In genomic region chr9:96604005-96604320, GRCh38 we compare ENCODE assay signal across 14 cellular contexts. TPM values are rescaled to one million over a fixed set of nuclear protein-coding genes. Genes with fewer than 3 reads are reported as not detected.
DNase-seq lines count a peak whose midpoint lies in the region; ATAC-seq and TF ChIP-seq lines count a peak whose summit lies in the region.
"Had no signal": no experiment of that assay in that cellular context is flagged by ENCODE, and none has a peak within 500 bp of the region (broad histone marks: within the 10 kb centered on the region; RNA-seq: fewer than 3 reads in every experiment).

No MANE protein-coding gene starts in this region.

- WGBS in esophagus squamous epithelium, 2 donors: 22 to 25% methylated on average over 3 of the region's 3 CpGs
- WGBS in mesenchymal stem cell: 91% methylated on average over 3 of the region's 3 CpGs
- 39 to 45% methylated on average over 3 of the region's 3 CpGs for WGBS in testis, 2 donors

- no peak overlapping the region for H4K91ac ChIP-seq in mesenchymal stem cell (ENCODE audit: low read length)

- peak overlapping the region in 3 of 4 donors; percentile 23 to 49 (median 42) for H3K27ac ChIP-seq in esophagus squamous epithelium
- no peak overlapping the region for H3K27ac ChIP-seq in mesenchymal stem cell (ENCODE audit: low read length, poor library complexity, severe bottlenecking)
- peak overlapping the region; percentile 18 to 76 for H3K27ac ChIP-seq in testis
- H3K27ac ChIP-seq: neutrophil had no signal

- TF ChIP-seq POLR2A in esophagus squamous epithelium (IDR thresholded peaks at IDR 0.05): no peak
- no peak for TF ChIP-seq POLR2A in testis (IDR thresholded peaks at IDR 0.05)

- ATAC-seq in activated T-cell treated with anti-CD3 and anti-CD28 coated beads, Interleukin-2, amount 50 U/mL, for 72 hours (replicated peaks in 1 of 2): no peak
- ATAC-seq: left colon, WTC11 had no signal

- H2AK5ac ChIP-seq in mesenchymal stem cell (ENCODE audit: low read length, severe bottlenecking): no peak overlapping the region

- H2BK12ac ChIP-seq in mesenchymal stem cell (ENCODE audit: low read length in 2 of 2): no peak overlapping the region

- no peak overlapping the region for H4K8ac ChIP-seq in mesenchymal stem cell (ENCODE audit: low read length)

- H3K27me3 ChIP-seq in esophagus squamous epithelium (no peaks in the 10 kb centered on the region), mesenchymal stem cell (ENCODE audit: control insufficient read depth in 1 of 2, insufficient read depth in 1 of 2, low read length in 2 of 2) (no peaks in the 10 kb centered on the region), testis (no peaks in the 10 kb centered on the region)

- H3K4me3 Mint-ChIP-seq in activated T-cell treated with anti-CD3 and anti-CD28 coated beads, Interleukin-2, amount 50 U/mL, for 72 hours: no peak overlapping the region
- H3K4me3 Mint-ChIP-seq: H9, WTC11 had no signal

- no peak overlapping the region for H2BK120ac ChIP-seq in mesenchymal stem cell (ENCODE audit: low read depth, low read length)

- H2BK5ac ChIP-seq in mesenchymal stem cell (ENCODE audit: low read depth, low read length, poor library complexity, severe bottlenecking): no peak overlapping the region

- DNase-seq in HCEC 1CT: peak; percentile 14
- DNase-seq in esophagus squamous epithelium (lab: John Stamatoyannopoulos, UW): no peak
- no peak for DNase-seq in mesenchymal stem cell
- DNase-seq in testis: no peak
- no peak for DNase-seq in activated T-cell treated with anti-CD3 and anti-CD28 coated beads, Interleukin-2, amount 50 U/mL, for 72 hours
- no peak for DNase-seq in NCI-H1417 treated with DMSO at 0.1 percent for 48 hours (lab: John Stamatoyannopoulos, UW)
- DNase-seq in DMS 273 (lab: John Stamatoyannopoulos, UW; ENCODE audit: unreplicated experiment): no peak
- DNase-seq in activated CD8-positive, alpha-beta memory T cell treated with anti-CD3 and anti-CD28 coated beads, Interleukin-2, amount 50 U/mL, for 4 hours: no peak
- DNase-seq: activated T-cell treated with anti-CD3 and anti-CD28 coated beads for 4 hours, H9, left colon, MM.1S had no signal

- H3K18ac ChIP-seq in mesenchymal stem cell (ENCODE audit: low read depth in 1 of 2, low read length in 2 of 2): no peak overlapping the region

- peak overlapping the region; percentile 72 for H3K9ac ChIP-seq in mesenchymal stem cell (ENCODE audit: low read length)

- no peak overlapping the region for H2AFZ ChIP-seq in mesenchymal stem cell (ENCODE audit: low read depth, low read length)

- H3K4ac ChIP-seq in mesenchymal stem cell (ENCODE audit: low read depth in 1 of 2, low read length in 2 of 2): no peak overlapping the region

- no peak for TF ChIP-seq CTCF in esophagus squamous epithelium (IDR thresholded peaks at IDR 0.05)
- TF ChIP-seq CTCF in testis (IDR thresholded peaks at IDR 0.05): no peak

- H3K27me3 Mint-ChIP-seq in activated T-cell treated with anti-CD3 and anti-CD28 coated beads, Interleukin-2, amount 50 U/mL, for 72 hours (ENCODE audit: low read depth): peaks cover 15% of the 10 kb centered on the region

- H3K36me3 Mint-ChIP-seq in activated T-cell treated with anti-CD3 and anti-CD28 coated beads, Interleukin-2, amount 50 U/mL, for 72 hours (ENCODE audit: insufficient read depth in 2 of 2): no peaks in the 10 kb centered on the region

- H3K79me1 ChIP-seq in mesenchymal stem cell (replicated peaks; ENCODE audit: low read length, poor library complexity, severe bottlenecking): peaks cover 21% of the 10 kb centered on the region

- H3K4me1 ChIP-seq in esophagus squamous epithelium: peaks cover 0 to 14% (median 0%) of the 10 kb centered on the region in 3 donors
- H3K4me1 ChIP-seq in mesenchymal stem cell (ENCODE audit: control insufficient read depth, insufficient read depth, low read depth, low read length): peaks cover 3% of the 10 kb centered on the region
- no peaks in the 10 kb centered on the region for H3K4me1 ChIP-seq in testis

- H3K4me1 Mint-ChIP-seq in activated T-cell treated with anti-CD3 and anti-CD28 coated beads, Interleukin-2, amount 50 U/mL, for 72 hours (ENCODE audit: low read depth): no peaks in the 10 kb centered on the region

- no peak overlapping the region for H3K4me3 ChIP-seq in esophagus squamous epithelium
- H3K4me3 ChIP-seq in mesenchymal stem cell (ENCODE audit: insufficient read depth in 1 of 2, low read depth in 1 of 2, low read length in 2 of 2): peak overlapping the region in 1 of 2 experiments; percentile 51
- H3K4me3 ChIP-seq in testis: no peak overlapping the region

- H3K23ac ChIP-seq in mesenchymal stem cell (ENCODE audit: low read length in 2 of 2): no peak overlapping the region

- H3K27ac Mint-ChIP-seq in activated T-cell treated with anti-CD3 and anti-CD28 coated beads, Interleukin-2, amount 50 U/mL, for 72 hours: no peak overlapping the region
- H3K27ac Mint-ChIP-seq: H9, WTC11 had no signal

- H2BK15ac ChIP-seq in mesenchymal stem cell (ENCODE audit: low read depth, poor library complexity, severe bottlenecking): no peak overlapping the region

- no peaks in the 10 kb centered on the region for H3K9me3 Mint-ChIP-seq in activated T-cell treated with anti-CD3 and anti-CD28 coated beads, Interleukin-2, amount 50 U/mL, for 72 hours

- H3K9me3 ChIP-seq in esophagus squamous epithelium (no peaks in the 10 kb centered on the region), mesenchymal stem cell (ENCODE audit: control insufficient read depth, low read length) (no peaks in the 10 kb centered on the region), testis (no peaks in the 10 kb centered on the region)
- H3K9me3 ChIP-seq: neutrophil had no signal

- H3K36me3 ChIP-seq in esophagus squamous epithelium: no peaks in the 10 kb centered on the region
- no peaks in the 10 kb centered on the region for H3K36me3 ChIP-seq in mesenchymal stem cell (ENCODE audit: control insufficient read depth in 1 of 2, insufficient read depth in 2 of 2, low read depth in 1 of 2, low read length in 2 of 2)
- H3K36me3 ChIP-seq in testis (ENCODE audit: low read depth, missing control alignments): no peaks in the 10 kb centered on the region
- H3K36me3 ChIP-seq: neutrophil had no signal

- H3K4me2 ChIP-seq in mesenchymal stem cell (ENCODE audit: low read length, poor library complexity, severe bottlenecking): no peak overlapping the region

- intact Hi-C loops in esophagus squamous epithelium (cut with DNase I): no loop called here
- intact Hi-C loops in testis (cut with DNase I; ENCODE audit: low total_unique reads): no loop called here

- no peak overlapping the region for H3K14ac ChIP-seq in mesenchymal stem cell (ENCODE audit: low read length in 2 of 2)

RNA-seq across cellular contexts. Expression of gene CDC14B, which starts 15.7 kb away (rescaled TPM):
- 10 to 100 TPM in 2 of 4 donors, 1 to 10 TPM in 2; 2.7 to 14.8 (median 9.1) TPM for total RNA-seq in esophagus squamous epithelium
- polyA plus RNA-seq in mesenchymal stem cell (2013, experiment 1 of 2): 10.5 TPM
- 10.5 TPM for polyA plus RNA-seq in mesenchymal stem cell (2013, experiment 2 of 2)
- total RNA-seq in testis: 10 to 100 TPM; 33.1 to 44.0 TPM
- 33.7 TPM for polyA plus RNA-seq in testis (ENCODE audit: insufficient read depth, low read depth, low replicate concordance)
- 10 to 100 TPM; 11.7 to 13.9 TPM for total RNA-seq in activated T-cell treated with anti-CD3 and anti-CD28 coated beads, Interleukin-2, amount 50 U/mL, for 72 hours

RNA-seq across cellular contexts. Expression of gene PRXL2C, which starts 51.2 kb away (rescaled TPM):
- 10 to 100 TPM in 1 of 4 donors, 1 to 10 TPM in 2, under 1 TPM in 1; 0.95 to 12.2 (median 5.6) TPM for total RNA-seq in esophagus squamous epithelium
- polyA plus RNA-seq in mesenchymal stem cell (2013, experiment 1 of 2): 16.8 TPM
- polyA plus RNA-seq in mesenchymal stem cell (2013, experiment 2 of 2): 18.3 TPM
- 10 to 100 TPM; 12.8 to 17.5 TPM for total RNA-seq in testis
- 15.8 TPM for polyA plus RNA-seq in testis (ENCODE audit: insufficient read depth, low read depth, low replicate concordance)
- 10 to 100 TPM; 11.6 to 17.1 TPM for total RNA-seq in activated T-cell treated with anti-CD3 and anti-CD28 coated beads, Interleukin-2, amount 50 U/mL, for 72 hours
